1 cellular context compared by ENCODE assay signal in the genomic region with DNA sequence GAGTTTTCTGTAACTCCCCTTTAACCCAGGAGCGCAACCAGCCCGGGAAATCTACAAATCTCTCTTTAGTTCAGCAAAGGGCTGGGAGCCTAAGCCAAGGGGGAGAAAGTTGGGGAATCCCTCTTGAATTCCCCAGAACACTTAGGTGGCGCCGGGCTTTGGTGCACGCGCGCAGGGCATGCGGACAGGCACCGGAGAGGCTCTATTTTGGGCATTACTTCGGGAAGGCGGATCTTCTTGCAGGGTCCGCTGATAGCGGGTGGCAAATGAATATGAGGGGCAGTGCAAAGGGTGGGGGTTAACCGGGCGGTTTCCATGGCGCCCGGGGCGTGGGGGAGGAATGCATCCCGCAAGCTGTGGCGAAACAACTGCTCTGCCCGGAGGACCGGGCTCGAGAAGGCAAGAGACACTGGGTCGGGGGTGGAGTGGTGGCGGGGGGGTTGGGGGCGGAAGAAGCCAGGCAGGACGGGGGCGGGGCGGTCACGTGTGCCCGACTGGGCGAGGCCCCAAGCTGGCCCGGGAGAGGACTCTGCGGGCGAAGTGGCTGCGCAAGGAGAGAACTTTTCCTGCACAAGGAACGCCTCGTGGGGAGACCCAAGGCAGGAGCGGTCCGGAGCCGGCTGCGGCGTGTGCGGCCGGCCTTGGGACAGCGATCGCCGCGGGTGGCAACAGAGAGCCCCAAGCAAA.
TF ChIP-seq lines count a peak whose summit lies in the region.

TSS of gene FLVCR2 (plus strand) at position 522 of the 687 bp plus-strand sequence. CDS start 353 bp downstream, outside the sequence.

TF ChIP-seq in HepG2, 621 proteins besides CTCF, POLR2A, EP300 and RAD21 (continued from another document):
- no peak for TF ChIP-seq FOXA1 (IDR thresholded peaks at IDR 0.05)
- TF ChIP-seq FOXA1 (CRISPR knock-in tag; IDR thresholded peaks at IDR 0.05) = no peak
- TF ChIP-seq ATRX (CRISPR knock-in tag; IDR thresholded peaks at IDR 0.05; ENCODE audit: borderline replicate concordance) = no peak
- 0 out of 2 replicates have a peak, but pooled peaks have one; percentile 12 for TF ChIP-seq SP4 (CRISPR knock-in tag; IDR thresholded peaks at IDR 0.05)
- TF ChIP-seq SIN3A (IDR thresholded peaks at IDR 0.05; ENCODE audit: borderline replicate concordance, low read depth, low read length) = no peak; the same call in 1 of the 2 replicates
- no peak for TF ChIP-seq DNMT3B (CRISPR knock-in tag; conservative IDR thresholded peaks at IDR 0.05)
- no peak for TF ChIP-seq FOSL2 (CRISPR knock-in tag; IDR thresholded peaks at IDR 0.05)
- TF ChIP-seq ARID2 (CRISPR knock-in tag; IDR thresholded peaks at IDR 0.05; ENCODE audit: borderline replicate concordance) = no peak
- TF ChIP-seq ZBTB2 (CRISPR knock-in tag; IDR thresholded peaks at IDR 0.05; ENCODE audit: low read depth) = no peak
- peak; percentile 74 for TF ChIP-seq HNRNPK (IDR thresholded peaks at IDR 0.05; ENCODE audit: low read depth, low read length, poor library complexity, severe bottlenecking)
- no peak for TF ChIP-seq ZNF124 (CRISPR knock-in tag; IDR thresholded peaks at IDR 0.05)
- no peak for TF ChIP-seq BCL3 (CRISPR knock-in tag; IDR thresholded peaks at IDR 0.05)
- TF ChIP-seq NR3C1 (CRISPR knock-in tag; IDR thresholded peaks at IDR 0.05) = no peak
- TF ChIP-seq, protein P1, sequence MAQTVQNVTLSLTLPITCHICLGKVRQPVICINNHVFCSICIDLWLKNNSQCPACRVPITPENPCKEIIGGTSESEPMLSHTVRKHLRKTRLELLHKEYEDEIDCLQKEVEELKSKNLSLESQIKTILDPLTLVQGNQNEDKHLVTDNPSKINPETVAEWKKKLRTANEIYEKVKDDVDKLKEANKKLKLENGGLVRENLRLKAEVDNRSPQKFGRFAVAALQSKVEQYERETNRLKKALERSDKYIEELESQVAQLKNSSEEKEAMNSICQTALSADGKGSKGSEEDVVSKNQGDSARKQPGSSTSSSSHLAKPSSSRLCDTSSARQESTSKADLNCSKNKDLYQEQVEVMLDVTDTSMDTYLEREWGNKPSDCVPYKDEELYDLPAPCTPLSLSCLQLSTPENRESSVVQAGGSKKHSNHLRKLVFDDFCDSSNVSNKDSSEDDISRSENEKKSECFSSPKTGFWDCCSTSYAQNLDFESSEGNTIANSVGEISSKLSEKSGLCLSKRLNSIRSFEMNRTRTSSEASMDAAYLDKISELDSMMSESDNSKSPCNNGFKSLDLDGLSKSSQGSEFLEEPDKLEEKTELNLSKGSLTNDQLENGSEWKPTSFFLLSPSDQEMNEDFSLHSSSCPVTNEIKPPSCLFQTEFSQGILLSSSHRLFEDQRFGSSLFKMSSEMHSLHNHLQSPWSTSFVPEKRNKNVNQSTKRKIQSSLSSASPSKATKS (CRISPR knock-in tag; IDR thresholded peaks at IDR 0.05) = no peak
- no peak for TF ChIP-seq HHEX (CRISPR knock-in tag; IDR thresholded peaks at IDR 0.05)
- TF ChIP-seq ATF1 (CRISPR knock-in tag; IDR thresholded peaks at IDR 0.05) = no peak
- TF ChIP-seq, protein P2, sequence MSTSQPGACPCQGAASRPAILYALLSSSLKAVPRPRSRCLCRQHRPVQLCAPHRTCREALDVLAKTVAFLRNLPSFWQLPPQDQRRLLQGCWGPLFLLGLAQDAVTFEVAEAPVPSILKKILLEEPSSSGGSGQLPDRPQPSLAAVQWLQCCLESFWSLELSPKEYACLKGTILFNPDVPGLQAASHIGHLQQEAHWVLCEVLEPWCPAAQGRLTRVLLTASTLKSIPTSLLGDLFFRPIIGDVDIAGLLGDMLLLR (CRISPR knock-in tag; IDR thresholded peaks at IDR 0.05) = no peak
- TF ChIP-seq NPAS2 (CRISPR knock-in tag; IDR thresholded peaks at IDR 0.05; ENCODE audit: borderline replicate concordance) = no peak
- TF ChIP-seq, protein P3, sequence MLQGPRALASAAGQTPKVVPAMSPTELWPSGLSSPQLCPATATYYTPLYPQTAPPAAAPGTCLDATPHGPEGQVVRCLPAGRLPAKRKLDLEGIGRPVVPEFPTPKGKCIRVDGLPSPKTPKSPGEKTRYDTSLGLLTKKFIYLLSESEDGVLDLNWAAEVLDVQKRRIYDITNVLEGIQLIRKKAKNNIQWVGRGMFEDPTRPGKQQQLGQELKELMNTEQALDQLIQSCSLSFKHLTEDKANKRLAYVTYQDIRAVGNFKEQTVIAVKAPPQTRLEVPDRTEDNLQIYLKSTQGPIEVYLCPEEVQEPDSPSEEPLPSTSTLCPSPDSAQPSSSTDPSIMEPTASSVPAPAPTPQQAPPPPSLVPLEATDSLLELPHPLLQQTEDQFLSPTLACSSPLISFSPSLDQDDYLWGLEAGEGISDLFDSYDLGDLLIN (CRISPR knock-in tag; IDR thresholded peaks at IDR 0.05; ENCODE audit: borderline replicate concordance) = no peak
- TF ChIP-seq ZFP1 (CRISPR knock-in tag; IDR thresholded peaks at IDR 0.05) = no peak
- no peak for TF ChIP-seq ZFP36 (IDR thresholded peaks at IDR 0.05; ENCODE audit: borderline replicate concordance, low read depth, low read length, partially characterized antibody)
- no peak for TF ChIP-seq MAZ (IDR thresholded peaks at IDR 0.05; ENCODE audit: borderline replicate concordance, low read depth, low read length)
- TF ChIP-seq MAZ (CRISPR knock-in tag; IDR thresholded peaks at IDR 0.05; ENCODE audit: low read depth) = peak; percentile 2; the same call in 1 of the 2 replicates
